ENCODE assay signal across 21 cellular contexts in the genomic region with DNA sequence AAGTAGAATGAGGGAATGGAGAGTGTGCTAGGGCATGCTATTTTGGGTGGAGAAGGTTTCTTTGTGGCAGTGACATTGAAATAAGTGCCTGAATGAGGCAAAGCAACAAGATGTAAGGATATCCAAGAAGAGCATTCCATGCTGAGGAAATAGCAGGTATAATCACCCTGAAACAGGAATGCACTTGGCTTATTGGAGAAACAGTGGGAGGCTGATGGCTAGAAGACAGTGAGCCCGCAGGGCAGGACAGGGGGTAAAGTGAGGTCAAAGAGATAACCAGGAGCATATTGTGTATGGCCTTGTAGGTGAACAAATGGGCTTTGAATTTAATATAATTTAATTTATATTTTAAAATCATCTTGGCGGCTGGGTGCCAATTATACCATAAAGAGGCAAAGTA.
"Had no signal": no experiment of that assay in that cellular context is flagged by ENCODE, and none has a peak within 500 bp of the region (broad histone marks: within the 10 kb centered on the region; RNA-seq: fewer than 3 reads in every experiment).

No MANE protein-coding gene starts in this region.

- DNase-seq: activated CD4-positive, alpha-beta memory T cell treated with anti-CD3 and anti-CD28 coated beads for 36 hours; activated CD4-positive, alpha-beta T cell treated with anti-CD3 and anti-CD28 coated beads, Interleukin-2, amount 10 ng/mL, durations not matched to agents 7 days and 5 days; activated CD4-positive, CD25-positive, alpha-beta regulatory T cell; activated CD8-positive, alpha-beta memory T cell treated with anti-CD3 and anti-CD28 coated beads for 24 hours; activated effector memory CD4-positive, alpha-beta T cell treated with anti-CD3 and anti-CD28 coated beads, Interleukin-2, amount 50 U/mL, for 16 hours; activated naive CD4-positive, alpha-beta T cell treated with Interleukin-2 at 50 U/mL for 16 hours; activated naive CD8-positive, alpha-beta T cell treated with anti-CD3 and anti-CD28 coated beads for 36 hours; activated T-cell treated with anti-CD3 and anti-CD28 coated beads, Interleukin-2, amount 50 U/mL, for 4 hours; anterior cingulate cortex; MG63; MV-4-11; NCI-H1092 treated with DMSO at 0.1 percent for 48 hours; NCI-H1436; NCI-H1694 treated with DMSO at 0.1 percent for 48 hours; NCI-H2081; NCI-H446 treated with DMSO at 0.1 percent for 48 hours; NCI-H526; NCI-H82; SIG-M5; T-helper 17 cell; T1000 had no signal

- ATAC-seq: activated T-cell treated with anti-CD3 and anti-CD28 coated beads, Interleukin-2, amount 50 U/mL, for 4 hours; T-helper 17 cell had no signal

- H3K27me3 ChIP-seq: MG63 had no signal

- H3K9me3 Mint-ChIP-seq: activated CD4-positive, alpha-beta memory T cell treated with anti-CD3 and anti-CD28 coated beads for 36 hours; activated CD4-positive, alpha-beta T cell treated with anti-CD3 and anti-CD28 coated beads, Interleukin-2, amount 10 ng/mL, durations not matched to agents 7 days and 5 days had no signal

- H3K4me1 Mint-ChIP-seq: activated CD4-positive, alpha-beta T cell treated with anti-CD3 and anti-CD28 coated beads, Interleukin-2, amount 10 ng/mL, durations not matched to agents 7 days and 5 days; activated naive CD8-positive, alpha-beta T cell treated with anti-CD3 and anti-CD28 coated beads for 36 hours; T-helper 17 cell had no signal

- H3K27ac Mint-ChIP-seq: activated CD4-positive, alpha-beta memory T cell treated with anti-CD3 and anti-CD28 coated beads for 36 hours; activated CD4-positive, alpha-beta T cell treated with anti-CD3 and anti-CD28 coated beads, Interleukin-2, amount 10 ng/mL, durations not matched to agents 7 days and 5 days; activated naive CD8-positive, alpha-beta T cell treated with anti-CD3 and anti-CD28 coated beads for 36 hours; T-helper 17 cell had no signal

- H3K27me3 Mint-ChIP-seq: activated CD4-positive, alpha-beta memory T cell treated with anti-CD3 and anti-CD28 coated beads for 36 hours; activated CD4-positive, alpha-beta T cell treated with anti-CD3 and anti-CD28 coated beads, Interleukin-2, amount 10 ng/mL, durations not matched to agents 7 days and 5 days; T-helper 17 cell had no signal

- H3K4me3 Mint-ChIP-seq: activated CD4-positive, alpha-beta memory T cell treated with anti-CD3 and anti-CD28 coated beads for 36 hours; activated CD4-positive, alpha-beta T cell treated with anti-CD3 and anti-CD28 coated beads, Interleukin-2, amount 10 ng/mL, durations not matched to agents 7 days and 5 days; activated naive CD8-positive, alpha-beta T cell treated with anti-CD3 and anti-CD28 coated beads for 36 hours; activated T-cell treated with anti-CD3 and anti-CD28 coated beads, Interleukin-2, amount 50 U/mL, for 4 hours; T-helper 17 cell had no signal

- H3K4me3 ChIP-seq: MG63 had no signal

- H3K36me3 Mint-ChIP-seq: activated CD4-positive, alpha-beta memory T cell treated with anti-CD3 and anti-CD28 coated beads for 36 hours; activated naive CD8-positive, alpha-beta T cell treated with anti-CD3 and anti-CD28 coated beads for 36 hours had no signal

- H3K9me3 ChIP-seq: MG63 had no signal

- H3K36me3 ChIP-seq: MG63 had no signal
